21 cellular contexts compared by ENCODE assay signal in genomic region chr14:96838449-96838848, GRCh38. TPM values are rescaled to one million over a fixed set of nuclear protein-coding genes. Genes with fewer than 3 reads are reported as not detected.
A peak's percentile ranks its signal among the peaks of the same experiment; 100 is the strongest.
DNase-seq lines count a peak whose midpoint lies in the region; ATAC-seq, FAIRE-seq and TF ChIP-seq lines count a peak whose summit lies in the region.
"Had no signal": no experiment of that assay in that cellular context is flagged by ENCODE, and none has a peak within 500 bp of the region (broad histone marks: within the 10 kb centered on the region; RNA-seq: fewer than 3 reads in every experiment).

No MANE protein-coding gene starts in this region.

- no peak overlapping the region for H2AFZ ChIP-seq in K562 (ENCODE audit: low read depth, low read length)

- TF ChIP-seq RAD21 in K562 (CRISPR knock-in tag; conservative IDR thresholded peaks at IDR 0.05 in 1 of 2, IDR thresholded peaks at IDR 0.05 in 1 of 2), result no peak

- intact Hi-C loops in K562 (cut with micrococcal nuclease) (no loop called here), gastrocnemius medialis (cut with DNase I; ENCODE audit: low total_unique reads) (no loop called here)

- H3K9ac ChIP-seq in K562 (ENCODE audit: insufficient read depth in 1 of 2, low read depth in 2 of 2, low read length in 2 of 2), result no peak overlapping the region
- H3K9ac ChIP-seq: BLaER1 treated with 17β-estradiol and CSF1 and Interleukin-3, amounts not matched to agents 10 nM and 100 nM had no signal

- no peaks in the 10 kb centered on the region for H3K9me1 ChIP-seq in K562 (ENCODE audit: control insufficient read depth, insufficient read depth, low read length)

- DNase-seq in NCI-H82 (lab: John Stamatoyannopoulos, UW) (peak; percentile 3), NCI-H82 treated with DMSO at 0.1 percent for 48 hours (lab: John Stamatoyannopoulos, UW; ENCODE audit: unreplicated experiment) (no peak), H54 (ENCODE audit: insufficient read length, low spot score) (no peak), K562 (ENCODE audit: extremely low read depth in 1 of 4, low spot score in 3 of 4) (no peak), gastrocnemius medialis (no peak)
- DNase-seq: AML-193; Caco-2; Calu3; CD4-positive, alpha-beta T cell; CD8-positive, alpha-beta T cell; DMS79 treated with DMSO at 0.1 percent for 48 hours; GF-D8 had no signal

- TSS peak; percentile 17 for BruUV-seq in K562 (replicated peaks; lab: Mats Ljungman, UMichigan)

- no peaks in the 10 kb centered on the region for H3K9me3 ChIP-seq in HEK293 (ENCODE audit: control insufficient read depth, insufficient read depth, low read depth, low read length)
- no peaks in the 10 kb centered on the region for H3K9me3 ChIP-seq in K562 (replicated peaks; ENCODE audit: control insufficient read depth, insufficient read depth, low read depth, low read length)
- H3K9me3 ChIP-seq in gastrocnemius medialis, result no peaks in the 10 kb centered on the region
- H3K9me3 ChIP-seq: A549, Caco-2 had no signal

- H3K27ac ChIP-seq in HEK293 (ENCODE audit: extremely low read depth, low read depth, low read length) (no peak overlapping the region), K562 (ENCODE audit: extremely low read depth, low read depth, low read length) (no peak overlapping the region), gastrocnemius medialis (no peak overlapping the region)
- H3K27ac ChIP-seq: 22Rv1; A549; BLaER1 treated with 17β-estradiol and CSF1 and Interleukin-3, amounts not matched to agents 10 nM and 100 nM; C4-2B had no signal

- FAIRE-seq in H54 (lab: Jason Lieb, UNC), result peak; percentile 6
- FAIRE-seq in K562 (lab: Jason Lieb, UNC), result no peak
- FAIRE-seq: A549, G401.6, GM12892, GM18507 had no signal

- peaks cover 33 to 59% of the 10 kb centered on the region in 2 experiments for H3K36me3 ChIP-seq in HEK293 (ENCODE audit: control insufficient read depth in 2 of 2, insufficient read depth in 1 of 2, low read length in 2 of 2)
- peaks cover 86% of the 10 kb centered on the region for H3K36me3 ChIP-seq in K562 (ENCODE audit: control insufficient read depth, insufficient read depth, low read length)
- H3K36me3 ChIP-seq in gastrocnemius medialis, result no peaks in the 10 kb centered on the region

- in situ Hi-C loops in K562 (cut with MboI) (no loop called here), gastrocnemius medialis (cut with MboI; ENCODE audit: low sequenced_read_pairs in 4 of 4) (no loop called here)

- CTCF ChIA-PET in HEK293 (lab: Yijun Ruan, JAX) (interaction anchor here (0.8 to 0.9 kb wide), 2 partner anchors 9 to 14 kb away, joined by 3 read pairs; no protein-coding TSS in a partner anchor), K562 (lab: Yijun Ruan, JAX; ENCODE audit: low intra/inter-chr PET ratio) (no interaction called here)

- POLR2A ChIA-PET in HEK293 (lab: Yijun Ruan, JAX), result interaction anchor here (1.5 kb wide), 1 partner anchor 41 kb away, joined by 3 read pairs; the partner anchor contains the start of gene VRK1
- POLR2A ChIA-PET in K562 (lab: Yijun Ruan, JAX), result interaction anchor here (1.5 kb wide), 1 partner anchor 11 kb away, joined by 4 read pairs; no protein-coding TSS in a partner anchor

- H3K79me2 ChIP-seq in K562 (ENCODE audit: control insufficient read depth, insufficient read depth, low read length), result peaks cover 62% of the 10 kb centered on the region

- 93% methylated on average over 4 of the region's 4 CpGs for WGBS in K562 (ENCODE audit: insufficient coverage, low coverage, missing lambda C conversion rate)

- no peak overlapping the region for H3K4me2 ChIP-seq in K562 (ENCODE audit: insufficient read depth, low read length)
- H3K4me2 ChIP-seq: A549; BLaER1 treated with 17β-estradiol and CSF1 and Interleukin-3, amounts not matched to agents 10 nM and 100 nM had no signal

- H3K27me3 ChIP-seq in K562 (ENCODE audit: control insufficient read depth in 2 of 2, insufficient read depth in 2 of 2, low read length in 2 of 2), result no peaks in the 10 kb centered on the region
- no peaks in the 10 kb centered on the region for H3K27me3 ChIP-seq in gastrocnemius medialis
- H3K27me3 ChIP-seq: BLaER1 treated with 17β-estradiol and CSF1 and Interleukin-3, amounts not matched to agents 10 nM and 100 nM had no signal

- H4K20me1 ChIP-seq in K562 (replicated peaks; ENCODE audit: control insufficient read depth, insufficient read depth, low read length), result no peaks in the 10 kb centered on the region

- ATAC-seq in K562 (no peak), HG03175 (IDR thresholded peaks at IDR 0.05; ENCODE audit: unreplicated experiment) (no peak), gastrocnemius medialis (no peak)
- ATAC-seq: A549; CD8-positive, alpha-beta T cell had no signal

- H3K4me3 ChIP-seq in HEK293 (ENCODE audit: low read depth, low read length) (no peak overlapping the region), K562 (no peak overlapping the region), gastrocnemius medialis (no peak overlapping the region)
- H3K4me3 ChIP-seq: A549; BLaER1 treated with 17β-estradiol and CSF1 and Interleukin-3, amounts not matched to agents 10 nM and 100 nM had no signal

- no peaks in the 10 kb centered on the region for H3K4me1 ChIP-seq in HEK293 (ENCODE audit: control insufficient read depth, insufficient read depth, low read length)
- no peaks in the 10 kb centered on the region for H3K4me1 ChIP-seq in K562 (replicated peaks in 1 of 2; ENCODE audit: control insufficient read depth in 2 of 2, insufficient read depth in 2 of 2, low read length in 2 of 2)
- H3K4me1 ChIP-seq in gastrocnemius medialis, result no peaks in the 10 kb centered on the region
- H3K4me1 ChIP-seq: A549; BLaER1 treated with 17β-estradiol and CSF1 and Interleukin-3, amounts not matched to agents 10 nM and 100 nM; Caco-2 had no signal

- TF ChIP-seq CTCF in HEK293 (tag by site-specific recombination; IDR thresholded peaks at IDR 0.05) (no peak), K562 (IDR thresholded peaks at IDR 0.05 in 2 of 3, conservative IDR thresholded peaks at IDR 0.05 in 1 of 3; ENCODE audit: insufficient read depth in 2 of 3, low read depth in 1 of 3, low read length in 3 of 3) (no peak), gastrocnemius medialis (IDR thresholded peaks at IDR 0.05 in 4 of 5, conservative IDR thresholded peaks at IDR 0.05 in 1 of 5) (no peak)

- no peak for TF ChIP-seq POLR2A in H54 (IDR thresholded peaks at IDR 0.05; ENCODE audit: low read depth, low read length)
- TF ChIP-seq POLR2A in K562 (conservative IDR thresholded peaks at IDR 0.05), result no peak
- TF ChIP-seq POLR2A in gastrocnemius medialis (IDR thresholded peaks at IDR 0.05), result no peak

- no peak for TF ChIP-seq EP300 in K562 (IDR thresholded peaks at IDR 0.05; ENCODE audit: low read length)

TF ChIP-seq in HEK293, 187 proteins besides CTCF, POLR2A, EP300 and RAD21 (continues in another document):
- TF ChIP-seq ZNF426 (tag by site-specific recombination; IDR thresholded peaks at IDR 0.05) (no peak), ZNF670 (tag by site-specific recombination; IDR thresholded peaks at IDR 0.05; ENCODE audit: low read depth) (no peak)

TF ChIP-seq in K562, 482 proteins besides CTCF, POLR2A, EP300 and RAD21 (continues in another document):
- TF ChIP-seq OTX1 (CRISPR knock-in tag; IDR thresholded peaks at IDR 0.05) (no peak), PHF8 (IDR thresholded peaks at IDR 0.05; ENCODE audit: borderline replicate concordance, low read length) (no peak), DLX4 (CRISPR knock-in tag; IDR thresholded peaks at IDR 0.05) (no peak), CBFB (CRISPR knock-in tag; IDR thresholded peaks at IDR 0.05) (no peak), CBX3 (IDR thresholded peaks at IDR 0.05; ENCODE audit: borderline replicate concordance in 1 of 2, low read length in 2 of 2) (0 out of 3 replicates have a peak, but pooled peaks of 1 of the 2 experiments have one; percentile 39), TRIM25 (IDR thresholded peaks at IDR 0.05; ENCODE audit: borderline replicate concordance) (no peak), ZKSCAN1 (IDR thresholded peaks at IDR 0.05; ENCODE audit: low read depth, low read length) (no peak)

RNA-seq across cellular contexts. Expression of gene VRK1, which starts 41.3 kb away (rescaled TPM):
- 26.3 and 101 TPM in 2 replicates for total RNA-seq in K562 (2011; cell fraction: chromatin; rRNA removed; ENCODE audit: low replicate concordance)
- 11.8 and 19.5 TPM in 2 replicates for total RNA-seq in K562 (2011; cell fraction: nucleolus; rRNA removed)
- total RNA-seq in K562 (2011; cell fraction: nucleoplasm; rRNA removed), result 31.3 and 31.5 TPM in 2 replicates
- total RNA-seq in K562 (2014; rRNA removed) (78.9 and 99.7 TPM in 2 replicates), K562 (2014; rRNA removed; fragmentation: Illumina TruSeq; extraction: Trizol) (144 and 166 TPM in 2 replicates), K562 (2015; rRNA removed; fragmentation: Illumina TruSeq; extraction: Trizol) (109 and 116 TPM in 2 replicates), K562 (2021) (83.6 and 84.0 TPM in 2 replicates), gastrocnemius medialis (1 to 10 TPM; 3.8 to 7.0 (median 5.4) TPM)
- polyA plus RNA-seq in K562 (2011; rRNA removed) (63.0 and 93.8 TPM in 2 replicates), K562 (2014; fragmentation: Illumina TruSeq; extraction: Trizol) (91.4 and 106 TPM in 2 replicates), K562 (2014; fragmentation: Nextera tagmentation; extraction: Ambion mirVana) (100 to 1,000 TPM; 177 TPM), K562 (2014; rRNA removed) (98.5 and 119 TPM in 2 replicates)
- 14.3 and 34.5 TPM in 2 replicates for polyA plus RNA-seq in K562 (2011; cell fraction: cytosol; rRNA removed)
- polyA plus RNA-seq in K562 (2011; cell fraction: nucleus; rRNA removed), result 19.3 and 28.7 TPM in 2 replicates
- 68.0 and 79.5 TPM in 2 replicates for polyA plus RNA-seq in K562 (2012)
- 128 and 131 TPM in 2 replicates for polyA minus RNA-seq in K562 (2011; rRNA and poly(A)+ RNA removed)
- polyA minus RNA-seq in K562 (2011; cell fraction: cytosol; rRNA and poly(A)+ RNA removed), result 38.6 and 42.2 TPM in 2 replicates
- polyA minus RNA-seq in K562 (2011; cell fraction: nucleus; rRNA and poly(A)+ RNA removed), result 47.5 and 94.1 TPM in 2 replicates
